In genomic region chr1:6496360-6496704, GRCh38 we compare ENCODE assay signal across 11 cellular contexts. TPM values are rescaled to one million over a fixed set of nuclear protein-coding genes. Genes with fewer than 3 reads are reported as not detected.
DNase-seq lines count a peak whose midpoint lies in the region; ATAC-seq and TF ChIP-seq lines count a peak whose summit lies in the region.
"Had no signal": no experiment of that assay in that cellular context is flagged by ENCODE, and none has a peak within 500 bp of the region (broad histone marks: within the 10 kb centered on the region; RNA-seq: fewer than 3 reads in every experiment).

No MANE protein-coding gene starts in this region.

- H3K9me3 ChIP-seq in lower lobe of right lung (no peaks in the 10 kb centered on the region), vagina (no peaks in the 10 kb centered on the region)

- H3K36me3 ChIP-seq in lower lobe of right lung, result no peaks in the 10 kb centered on the region
- no peaks in the 10 kb centered on the region for H3K36me3 ChIP-seq in vagina

- no peak for ATAC-seq in stimulated activated naive CD8-positive, alpha-beta T cell treated with anti-CD3 and anti-CD28 coated beads, Interleukin-15, Interleukin-2, amounts not matched to agents 100 U/mL and 50 U/mL, for 24 hours
- no peak for ATAC-seq in lower lobe of right lung
- ATAC-seq in HG02938 (IDR thresholded peaks at IDR 0.05; ENCODE audit: unreplicated experiment), result no peak
- no peak for ATAC-seq in HG03571 (IDR thresholded peaks at IDR 0.05; ENCODE audit: unreplicated experiment)
- ATAC-seq: sciatic nerve had no signal

- no peak overlapping the region for H3K27ac Mint-ChIP-seq in stimulated activated naive CD8-positive, alpha-beta T cell treated with anti-CD3 and anti-CD28 coated beads, Interleukin-15, Interleukin-2, amounts not matched to agents 100 ng/mL and 50 ng/mL, for 24 hours
- H3K27ac Mint-ChIP-seq: activated B cell treated with CpG ODN at 0.5 μM for 24 hours had no signal

- no peaks in the 10 kb centered on the region for H3K27me3 Mint-ChIP-seq in stimulated activated naive CD8-positive, alpha-beta T cell treated with anti-CD3 and anti-CD28 coated beads, Interleukin-15, Interleukin-2, amounts not matched to agents 100 ng/mL and 50 ng/mL, for 24 hours

- TF ChIP-seq CTCF in lower lobe of right lung (IDR thresholded peaks at IDR 0.05) (no peak), vagina (IDR thresholded peaks at IDR 0.05) (no peak)

- H3K27me3 ChIP-seq in lower lobe of right lung (ENCODE audit: low read depth) (peaks cover 16% of the 10 kb centered on the region), vagina (no peaks in the 10 kb centered on the region)

- intact Hi-C loops in lower lobe of right lung (cut with DNase I) (no loop called here), vagina (cut with DNase I) (no loop called here)

- no peak for TF ChIP-seq POLR2A in vagina (IDR thresholded peaks at IDR 0.05)

- H3K4me3 ChIP-seq in lower lobe of right lung, result peak overlapping the region; percentile 55
- H3K4me3 ChIP-seq in vagina, result peak overlapping the region; percentile 53 to 83

- H3K4me1 ChIP-seq in lower lobe of right lung (peaks cover 31% of the 10 kb centered on the region), vagina (peaks cover 29% of the 10 kb centered on the region)

- peaks cover 29% of the 10 kb centered on the region for H3K4me1 Mint-ChIP-seq in stimulated activated naive CD8-positive, alpha-beta T cell treated with anti-CD3 and anti-CD28 coated beads, Interleukin-15, Interleukin-2, amounts not matched to agents 100 ng/mL and 50 ng/mL, for 24 hours (ENCODE audit: low read depth)

- no peak for DNase-seq in stimulated activated naive CD8-positive, alpha-beta T cell treated with anti-CD3 and anti-CD28 coated beads, Interleukin-15, Interleukin-2, amounts not matched to agents 100 U/mL and 50 U/mL, for 24 hours
- DNase-seq in cerebellum (ENCODE audit: low spot score) (peak; percentile 50), lower lobe of right lung (no peak), vagina (ENCODE audit: extremely low spot score in 2 of 2) (no peak), DMS153 treated with DMSO at 0.1 percent for 48 hours (lab: John Stamatoyannopoulos, UW; ENCODE audit: unreplicated experiment) (no peak)
- DNase-seq: activated B cell treated with CpG ODN at 0.5 μM for 24 hours had no signal

- H3K36me3 Mint-ChIP-seq in stimulated activated naive CD8-positive, alpha-beta T cell treated with anti-CD3 and anti-CD28 coated beads, Interleukin-15, Interleukin-2, amounts not matched to agents 100 ng/mL and 50 ng/mL, for 24 hours (ENCODE audit: low read depth), result no peaks in the 10 kb centered on the region

- peak overlapping the region; percentile 23 for H3K4me3 Mint-ChIP-seq in stimulated activated naive CD8-positive, alpha-beta T cell treated with anti-CD3 and anti-CD28 coated beads, Interleukin-15, Interleukin-2, amounts not matched to agents 100 ng/mL and 50 ng/mL, for 24 hours

- no peaks in the 10 kb centered on the region for H3K9me3 Mint-ChIP-seq in stimulated activated naive CD8-positive, alpha-beta T cell treated with anti-CD3 and anti-CD28 coated beads, Interleukin-15, Interleukin-2, amounts not matched to agents 100 ng/mL and 50 ng/mL, for 24 hours
- H3K9me3 Mint-ChIP-seq: activated B cell treated with CpG ODN at 0.5 μM for 24 hours had no signal

- H3K27ac ChIP-seq in lower lobe of right lung (no peak overlapping the region), vagina (no peak overlapping the region)

RNA-seq across cellular contexts. Expression of gene PLEKHG5, which starts 4.9 kb away (rescaled TPM):
- total RNA-seq in cerebellum, result 13.5 TPM
- 9.5 TPM for total RNA-seq in lower lobe of right lung
- 17.2 TPM for total RNA-seq in vagina

RNA-seq across cellular contexts. Expression of gene TNFRSF25, which starts 30.4 kb away (rescaled TPM):
- 9.5 TPM for total RNA-seq in cerebellum
- total RNA-seq in lower lobe of right lung, result 8.2 TPM
- 32.7 TPM for total RNA-seq in vagina

RNA-seq across cellular contexts. Expression of gene NOL9, which starts 58.0 kb away (rescaled TPM):
- 37.0 TPM for total RNA-seq in cerebellum
- 19.4 TPM for total RNA-seq in lower lobe of right lung
- 16.7 TPM for total RNA-seq in vagina

RNA-seq across cellular contexts. Expression of gene TAS1R1, which starts 58.8 kb away (rescaled TPM):
- total RNA-seq in cerebellum, result not detected
- total RNA-seq in lower lobe of right lung, result 0.27 TPM
- total RNA-seq in vagina, result not detected
- total RNA-seq: activated B cell treated with CpG ODN at 0.5 μM for 24 hours, sciatic nerve, ureter had no signal
